Comparison of ENCODE assay signal across 16 cellular contexts in genomic region chr14:71551291-71551955, GRCh38.
DNase-seq lines count a peak whose midpoint lies in the region; ATAC-seq, FAIRE-seq and TF ChIP-seq lines count a peak whose summit lies in the region.
"Had no signal": no experiment of that assay in that cellular context is flagged by ENCODE, and none has a peak within 500 bp of the region (broad histone marks: within the 10 kb centered on the region; RNA-seq: fewer than 3 reads in every experiment).

No MANE protein-coding gene starts in this region.

- H3K4me2 ChIP-seq in endothelial cell of umbilical vein (ENCODE audit: insufficient read depth, low read length): no peak overlapping the region

- peak overlapping the region; percentile 76 for H3K27ac Mint-ChIP-seq in nephron progenitor cell
- H3K27ac Mint-ChIP-seq: activated CD4-positive, alpha-beta T cell treated with anti-CD3 and anti-CD28 coated beads for 36 hours; endodermal cell had no signal

- H3K79me2 ChIP-seq in endothelial cell of umbilical vein (ENCODE audit: control insufficient read depth, insufficient read depth, low read length): no peaks in the 10 kb centered on the region

- no peak overlapping the region for H2AFZ ChIP-seq in endothelial cell of umbilical vein (ENCODE audit: low read depth, low read length)

- H3K4me3 Mint-ChIP-seq in nephron progenitor cell: no peak overlapping the region
- H3K4me3 Mint-ChIP-seq: activated CD4-positive, alpha-beta T cell treated with anti-CD3 and anti-CD28 coated beads for 36 hours; endodermal cell had no signal

- peaks cover 2% of the 10 kb centered on the region for H3K9me1 ChIP-seq in endothelial cell of umbilical vein (replicated peaks; ENCODE audit: control insufficient read depth, extremely low read depth, insufficient read depth, low read length)

- no peak overlapping the region for H3K9ac ChIP-seq in endothelial cell of umbilical vein (replicated peaks; ENCODE audit: extremely low read depth, insufficient read depth, low read length)

- H4K20me1 ChIP-seq in endothelial cell of umbilical vein (replicated peaks; ENCODE audit: control insufficient read depth, extremely low read depth, insufficient read depth, low read length): no peaks in the 10 kb centered on the region

- H3K4me1 ChIP-seq in endothelial cell of umbilical vein (ENCODE audit: control insufficient read depth, extremely low read depth, insufficient read depth, low read length) (no peaks in the 10 kb centered on the region), A673 (ENCODE audit: insufficient read depth, low read length, poor library complexity, severe bottlenecking) (peaks cover 14% of the 10 kb centered on the region)

- H3K27me3 ChIP-seq in endothelial cell of umbilical vein (ENCODE audit: control insufficient read depth in 2 of 2, insufficient read depth in 2 of 2, low read length in 2 of 2) (no peaks in the 10 kb centered on the region), A673 (replicated peaks; ENCODE audit: insufficient read depth, low read depth, low read length, poor library complexity) (no peaks in the 10 kb centered on the region)

- dilution Hi-C loops in endothelial cell of umbilical vein (cut with MboI; ENCODE audit: extremely low pct_ligation_motif_present, low sequenced_read_pairs): no loop called here

- intact Hi-C loops in endothelial cell of umbilical vein (cut with micrococcal nuclease) (no loop called here), A673 (cut with micrococcal nuclease; ENCODE audit: unreplicated experiment) (no loop called here)

- no peak for ATAC-seq in HG02884 (IDR thresholded peaks at IDR 0.05; ENCODE audit: unreplicated experiment)
- ATAC-seq: activated CD4-positive, alpha-beta T cell treated with anti-CD3 and anti-CD28 coated beads for 36 hours had no signal

- BruUV-seq in endothelial cell of umbilical vein (replicated peaks; lab: Mats Ljungman, UMichigan) (no TSS peak), A673 (replicated peaks; lab: Mats Ljungman, UMichigan) (no TSS peak)

- H3K27me3 Mint-ChIP-seq in nephron progenitor cell (ENCODE audit: low read depth, poor library complexity): peaks cover 2% of the 10 kb centered on the region
- H3K27me3 Mint-ChIP-seq: activated CD4-positive, alpha-beta T cell treated with anti-CD3 and anti-CD28 coated beads for 36 hours had no signal

- peaks cover 25% of the 10 kb centered on the region for H3K36me3 Mint-ChIP-seq in nephron progenitor cell (ENCODE audit: low read depth)

- no peaks in the 10 kb centered on the region for H3K9me3 ChIP-seq in endothelial cell of umbilical vein (replicated peaks; ENCODE audit: control insufficient read depth, insufficient read depth, low read length)
- no peaks in the 10 kb centered on the region for H3K9me3 ChIP-seq in A673 (ENCODE audit: low read depth, low read length, poor library complexity, severe bottlenecking)

- TF ChIP-seq CTCF in endothelial cell of umbilical vein (IDR thresholded peaks at IDR 0.05; ENCODE audit: extremely low read depth in 1 of 2, insufficient read depth in 1 of 2, low read depth in 1 of 2, low read length in 2 of 2): no peak
- TF ChIP-seq CTCF in nephron progenitor cell (IDR thresholded peaks at IDR 0.05): no peak
- TF ChIP-seq CTCF in A673 (conservative IDR thresholded peaks at IDR 0.05; ENCODE audit: low read depth, low read length): no peak

- FAIRE-seq in endothelial cell of umbilical vein (lab: Jason Lieb, UNC): peak; percentile 4
- FAIRE-seq: G401.6, kidney, RCC 7860 had no signal

- H3K9me3 Mint-ChIP-seq in nephron progenitor cell: peaks cover 9% of the 10 kb centered on the region
- H3K9me3 Mint-ChIP-seq: endodermal cell had no signal

- no peak overlapping the region for H3K4me3 ChIP-seq in endothelial cell of umbilical vein (replicated peaks in 1 of 3; ENCODE audit: insufficient read depth in 1 of 3, low read depth in 1 of 3, low read length in 3 of 3)
- H3K4me3 ChIP-seq in A673 (ENCODE audit: low read depth, low read length, poor library complexity, severe bottlenecking): no peak overlapping the region

- no peaks in the 10 kb centered on the region for H3K36me3 ChIP-seq in endothelial cell of umbilical vein (ENCODE audit: control insufficient read depth in 2 of 2, extremely low read depth in 1 of 2, insufficient read depth in 2 of 2, low read length in 2 of 2)
- H3K36me3 ChIP-seq in A673 (ENCODE audit: insufficient read depth, low read length, poor library complexity, severe bottlenecking): no peaks in the 10 kb centered on the region

- POLR2A ChIA-PET in endothelial cell of umbilical vein (lab: Charles Lee): no interaction called here
- POLR2A ChIA-PET in A673 (lab: Charles Lee; ENCODE audit: low non-redundant PET): no interaction called here

- H3K27ac ChIP-seq in endothelial cell of umbilical vein (ENCODE audit: insufficient read depth, low read depth, low read length) (no peak overlapping the region), A673 (ENCODE audit: low read depth, low read length, poor library complexity, severe bottlenecking) (no peak overlapping the region)

- peaks cover 42% of the 10 kb centered on the region for H3K4me1 Mint-ChIP-seq in nephron progenitor cell

- peak; percentile 51 for DNase-seq in EL
- DNase-seq in NCI-H226: peak; percentile 10
- DNase-seq in endothelial cell of umbilical vein (ENCODE audit: low read depth, low spot score): no peak
- DNase-seq in nephron progenitor cell: no peak
- DNase-seq in pons (ENCODE audit: low spot score): no peak
- DNase-seq in A673 (ENCODE audit: low spot score): no peak
- no peak for DNase-seq in T-helper 9 cell
- DNase-seq: activated CD4-positive, alpha-beta T cell treated with anti-CD3 and anti-CD28 coated beads for 36 hours; activated gamma-delta T cell treated with Interleukin-2 at 50 U/mL for 16 hours; endodermal cell; kidney; NCI-H1694 treated with DMSO at 0.1 percent for 48 hours; retina had no signal

- TF ChIP-seq POLR2A in endothelial cell of umbilical vein (IDR thresholded peaks at IDR 0.05; ENCODE audit: low read depth, low read length): no peak

- CTCF ChIA-PET in endothelial cell of umbilical vein (lab: Charles Lee): interaction anchor here (1.1 to 1.4 kb wide), 3 partner anchors 10 to 196 kb away, joined by 3 read pairs; no protein-coding TSS in a partner anchor
- CTCF ChIA-PET in A673 (lab: Charles Lee): no interaction called here

TF ChIP-seq in endothelial cell of umbilical vein, 7 proteins besides CTCF, POLR2A, EP300 and RAD21:
- no peak for TF ChIP-seq GATA2 (IDR thresholded peaks at IDR 0.05; ENCODE audit: insufficient read depth, insufficient read length, low read depth, low read length)
- TF ChIP-seq, protein P1, sequence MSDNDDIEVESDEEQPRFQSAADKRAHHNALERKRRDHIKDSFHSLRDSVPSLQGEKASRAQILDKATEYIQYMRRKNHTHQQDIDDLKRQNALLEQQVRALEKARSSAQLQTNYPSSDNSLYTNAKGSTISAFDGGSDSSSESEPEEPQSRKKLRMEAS (IDR thresholded peaks at IDR 0.05; ENCODE audit: insufficient read depth, insufficient read length): no peak
- TF ChIP-seq MYC (IDR thresholded peaks at IDR 0.05; ENCODE audit: low read depth, low read length): no peak
- TF ChIP-seq JUN (IDR thresholded peaks at IDR 0.05; ENCODE audit: borderline replicate concordance, insufficient read depth, insufficient read length, low read depth): no peak
TF ChIP-seq in endothelial cell of umbilical vein: peak in this region for 0.

Comparison
In these comparisons a context has a peak if more than half of its experiments do, and no peak if none do; other contexts are left out.
1. DNase-seq: peak in EL (single experiment) and NCI-H226 (single experiment); none in endothelial cell of umbilical vein (single experiment), nephron progenitor cell (single experiment), pons (single experiment), A673 (single experiment) and T-helper 9 cell (single experiment).